15 cellular contexts compared by ENCODE assay signal in the genomic region with DNA sequence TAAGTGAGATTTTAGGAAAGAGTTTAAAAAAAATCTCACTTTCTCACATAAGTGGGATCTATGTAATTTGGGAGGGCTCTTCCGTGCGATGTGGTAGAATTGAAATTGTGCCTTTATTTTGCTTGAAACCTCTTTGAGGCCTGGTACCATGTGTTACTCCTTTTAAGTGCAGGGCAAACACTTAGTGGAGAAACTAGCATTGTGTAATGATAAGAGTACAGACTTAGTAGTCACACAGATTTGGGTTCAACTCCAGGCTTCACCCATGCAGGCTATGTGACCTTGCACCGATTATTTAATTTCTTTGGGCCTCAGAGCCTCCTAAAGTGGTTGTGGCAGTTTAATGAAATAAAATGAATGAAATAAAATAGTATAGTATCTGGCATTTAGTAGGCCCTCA. TPM values are rescaled to one million over a fixed set of nuclear protein-coding genes. Genes with fewer than 3 reads are reported as not detected.
DNase-seq lines count a peak whose midpoint lies in the region; ATAC-seq and TF ChIP-seq lines count a peak whose summit lies in the region.
"Had no signal": no experiment of that assay in that cellular context is flagged by ENCODE, and none has a peak within 500 bp of the region (broad histone marks: within the 10 kb centered on the region; RNA-seq: fewer than 3 reads in every experiment).

No MANE protein-coding gene starts in this region.

- H3K9ac ChIP-seq in BLaER1, result no peak overlapping the region
- H3K9ac ChIP-seq in DND-41 (ENCODE audit: low read depth, low read length), result peak overlapping the region; percentile 98; the same call in 1 of the 2 replicates

- H3K4me2 ChIP-seq in BLaER1, result peak overlapping the region; percentile 96
- peak overlapping the region; percentile 79; the same call in 1 of the 2 replicates for H3K4me2 ChIP-seq in DND-41 (ENCODE audit: insufficient read depth, low read length)

- no peaks in the 10 kb centered on the region for H3K9me3 Mint-ChIP-seq in activated T-helper 1 cell treated with anti-CD3 and anti-CD28 coated beads, Interleukin-12 subunit alpha, Interleukin-12 subunit beta, Interleukin-2, Interleukin-4 antibody, amounts not matched to agents 30 ng/mL and 10 ng/mL and 1 ng/mL, durations not matched to agents 14 hours and 24 hours and 36 hours
- H3K9me3 Mint-ChIP-seq in memory B cell, result peaks cover 1% of the 10 kb centered on the region
- H3K9me3 Mint-ChIP-seq: dendritic cell treated with granulocyte-macrophage colony-stimulating factor and Interleukin-4, amounts not matched to agents 40 ng/mL and 50 ng/mL, for 4 days had no signal

- H3K4me3 ChIP-seq in BLaER1 (no peak overlapping the region), DND-41 (ENCODE audit: low read depth in 1 of 2, low read length in 2 of 2) (no peak overlapping the region), MG63 (no peak overlapping the region)

- peaks cover 30% of the 10 kb centered on the region for H3K4me1 ChIP-seq in BLaER1
- peaks cover 33% of the 10 kb centered on the region for H3K4me1 ChIP-seq in DND-41 (ENCODE audit: insufficient read depth, low read length)

- H3K36me3 ChIP-seq in BLaER1 (peaks cover 59% of the 10 kb centered on the region), DND-41 (ENCODE audit: insufficient read depth, low read length) (peaks cover 56% of the 10 kb centered on the region), MG63 (peaks cover 62% of the 10 kb centered on the region)

- no peak for TF ChIP-seq CTCF in DND-41 (IDR thresholded peaks at IDR 0.05; ENCODE audit: borderline replicate concordance, extremely low read depth, low read length, poor library complexity, severe bottlenecking)

- H3K9me3 ChIP-seq in BLaER1 (no peaks in the 10 kb centered on the region), DND-41 (ENCODE audit: insufficient read depth, low read length, severe bottlenecking) (no peaks in the 10 kb centered on the region), MG63 (no peaks in the 10 kb centered on the region)
- H3K9me3 ChIP-seq: left ventricle myocardium inferior, Peyer's patch, right lobe of liver had no signal

- ATAC-seq in DND-41 (ENCODE audit: insufficient read depth, low read depth), result no peak
- no peak for ATAC-seq in memory B cell (ENCODE audit: low read depth)
- ATAC-seq in GM18511 (IDR thresholded peaks at IDR 0.05; ENCODE audit: unreplicated experiment), result no peak
- ATAC-seq: right lobe of liver had no signal

- H2AFZ ChIP-seq in DND-41 (ENCODE audit: low read depth, low read length), result no peak overlapping the region

- H3K27ac ChIP-seq in BLaER1 (no peak overlapping the region), DND-41 (ENCODE audit: low read length) (no peak overlapping the region)
- H3K27ac ChIP-seq: left ventricle myocardium inferior, Peyer's patch, right lobe of liver had no signal

- H3K79me2 ChIP-seq in DND-41 (ENCODE audit: insufficient read depth, low read length), result peaks cover 41% of the 10 kb centered on the region

- peaks cover 46% of the 10 kb centered on the region for H4K20me1 ChIP-seq in BLaER1
- peaks cover 12% of the 10 kb centered on the region; the same call in 1 of the 2 replicates for H4K20me1 ChIP-seq in DND-41 (ENCODE audit: insufficient read depth, low read length)

- H3K27me3 Mint-ChIP-seq in activated T-helper 1 cell treated with anti-CD3 and anti-CD28 coated beads, Interleukin-12 subunit alpha, Interleukin-12 subunit beta, Interleukin-2, Interleukin-4 antibody, amounts not matched to agents 30 ng/mL and 10 ng/mL and 1 ng/mL, durations not matched to agents 14 hours and 24 hours and 36 hours (ENCODE audit: insufficient read depth), result no peaks in the 10 kb centered on the region
- H3K27me3 Mint-ChIP-seq in memory B cell, result no peaks in the 10 kb centered on the region
- H3K27me3 Mint-ChIP-seq: dendritic cell treated with granulocyte-macrophage colony-stimulating factor and Interleukin-4, amounts not matched to agents 40 ng/mL and 50 ng/mL, for 4 days had no signal

- DNase-seq in DND-41 (no peak), memory B cell (ENCODE audit: low spot score in 2 of 2) (no peak), GM19238 (ENCODE audit: insufficient read length, low spot score) (no peak), MG63 (no peak), SHP77 (lab: John Stamatoyannopoulos, UW) (no peak)
- DNase-seq in activated T-helper 1 cell treated with anti-CD3 and anti-CD28 coated beads, Interleukin-12 subunit alpha, Interleukin-12 subunit beta, Interleukin-2, Interleukin-4 antibody, amounts not matched to agents 30 ng/mL and 10 ng/mL and 1 ng/mL, durations not matched to agents 14 hours and 24 hours and 36 hours (ENCODE audit: low spot score), result no peak
- DNase-seq: amygdala; left ventricle myocardium inferior; NCI-H1436; Peyer's patch; right lobe of liver; stimulated activated CD4-positive, alpha-beta T cell treated with anti-CD3 and anti-CD28 coated beads, Interleukin-2, amount 100 ng/mL, for 48 hours had no signal

- peak overlapping the region; percentile 97 for H3K4me3 Mint-ChIP-seq in activated T-helper 1 cell treated with anti-CD3 and anti-CD28 coated beads, Interleukin-12 subunit alpha, Interleukin-12 subunit beta, Interleukin-2, Interleukin-4 antibody, amounts not matched to agents 30 ng/mL and 10 ng/mL and 1 ng/mL, durations not matched to agents 14 hours and 24 hours and 36 hours
- H3K4me3 Mint-ChIP-seq in memory B cell, result no peak overlapping the region
- H3K4me3 Mint-ChIP-seq: dendritic cell treated with granulocyte-macrophage colony-stimulating factor and Interleukin-4, amounts not matched to agents 40 ng/mL and 50 ng/mL, for 4 days had no signal

- H3K27ac Mint-ChIP-seq in activated T-helper 1 cell treated with anti-CD3 and anti-CD28 coated beads, Interleukin-12 subunit alpha, Interleukin-12 subunit beta, Interleukin-2, Interleukin-4 antibody, amounts not matched to agents 30 ng/mL and 10 ng/mL and 1 ng/mL, durations not matched to agents 14 hours and 24 hours and 36 hours, result peak overlapping the region; percentile 43
- H3K27ac Mint-ChIP-seq in memory B cell, result peak overlapping the region; percentile 28
- H3K27ac Mint-ChIP-seq: dendritic cell treated with granulocyte-macrophage colony-stimulating factor and Interleukin-4, amounts not matched to agents 40 ng/mL and 50 ng/mL, for 4 days had no signal

- intact Hi-C loops in activated T-helper 1 cell treated with anti-CD3 and anti-CD28 coated beads, Interleukin-12 subunit alpha, Interleukin-12 subunit beta, Interleukin-2, Interleukin-4 antibody, amounts not matched to agents 30 ng/mL and 10 ng/mL and 1 ng/mL, durations not matched to agents 14 hours and 24 hours and 36 hours (cut with micrococcal nuclease), result loop anchor here (5.0 kb wide), 1 partner anchor 330 kb away; a partner anchor contains a TSS

- peaks cover 36% of the 10 kb centered on the region for H3K36me3 Mint-ChIP-seq in activated T-helper 1 cell treated with anti-CD3 and anti-CD28 coated beads, Interleukin-12 subunit alpha, Interleukin-12 subunit beta, Interleukin-2, Interleukin-4 antibody, amounts not matched to agents 30 ng/mL and 10 ng/mL and 1 ng/mL, durations not matched to agents 14 hours and 24 hours and 36 hours (ENCODE audit: low read depth)
- peaks cover 4% of the 10 kb centered on the region for H3K36me3 Mint-ChIP-seq in memory B cell

- peaks cover 42% of the 10 kb centered on the region for H3K4me1 Mint-ChIP-seq in activated T-helper 1 cell treated with anti-CD3 and anti-CD28 coated beads, Interleukin-12 subunit alpha, Interleukin-12 subunit beta, Interleukin-2, Interleukin-4 antibody, amounts not matched to agents 30 ng/mL and 10 ng/mL and 1 ng/mL, durations not matched to agents 14 hours and 24 hours and 36 hours (ENCODE audit: low read depth)
- H3K4me1 Mint-ChIP-seq in memory B cell, result peaks cover 15% of the 10 kb centered on the region

- H3K27me3 ChIP-seq in BLaER1 (no peaks in the 10 kb centered on the region), DND-41 (ENCODE audit: insufficient read depth, low read length, poor library complexity) (no peaks in the 10 kb centered on the region), MG63 (no peaks in the 10 kb centered on the region)
- H3K27me3 ChIP-seq: Peyer's patch, right lobe of liver had no signal

RNA-seq across cellular contexts. Expression of a gene that starts 2.4 kb away (rescaled TPM):
- total RNA-seq in activated T-helper 1 cell treated with anti-CD3 and anti-CD28 coated beads, Interleukin-12 subunit alpha, Interleukin-12 subunit beta, Interleukin-2, Interleukin-4 antibody, amounts not matched to agents 30 ng/mL and 10 ng/mL and 1 ng/mL, durations not matched to agents 14 hours and 24 hours and 36 hours, result 317 and 318 TPM in 2 replicates
- total RNA-seq in MG63 (2014; rRNA removed; shearing (Covaris generic); ENCODE audit: low replicate concordance), result 543 and 804 TPM in 2 replicates

RNA-seq across cellular contexts. Expression of a gene that starts 22.7 kb away (rescaled TPM):
- total RNA-seq in activated T-helper 1 cell treated with anti-CD3 and anti-CD28 coated beads, Interleukin-12 subunit alpha, Interleukin-12 subunit beta, Interleukin-2, Interleukin-4 antibody, amounts not matched to agents 30 ng/mL and 10 ng/mL and 1 ng/mL, durations not matched to agents 14 hours and 24 hours and 36 hours, result 6.4 and 10.3 TPM in 2 replicates
- 3.1 and 3.9 TPM in 2 replicates for total RNA-seq in MG63 (2014; rRNA removed; shearing (Covaris generic); ENCODE audit: low replicate concordance)

RNA-seq across cellular contexts. Expression of a gene that starts 35.3 kb away (rescaled TPM):
- total RNA-seq in activated T-helper 1 cell treated with anti-CD3 and anti-CD28 coated beads, Interleukin-12 subunit alpha, Interleukin-12 subunit beta, Interleukin-2, Interleukin-4 antibody, amounts not matched to agents 30 ng/mL and 10 ng/mL and 1 ng/mL, durations not matched to agents 14 hours and 24 hours and 36 hours, result 1.2 and 1.4 TPM in 2 replicates
- 3.8 and 13.8 TPM in 2 replicates for total RNA-seq in MG63 (2014; rRNA removed; shearing (Covaris generic); ENCODE audit: low replicate concordance)
